In genomic region chr19:44670027-44670426, GRCh38 we compare ENCODE assay signal across 3 cellular contexts.
TF ChIP-seq lines count a peak whose summit lies in the region.

No MANE protein-coding gene starts in this region.

TF ChIP-seq in HEK293, 187 proteins besides CTCF, POLR2A, EP300 and RAD21:
- TF ChIP-seq ZNF121 (tag by site-specific recombination; IDR thresholded peaks at IDR 0.05): peak; percentile 81

TF ChIP-seq in K562, 482 proteins besides CTCF, POLR2A, EP300 and RAD21:
- TF ChIP-seq BCOR (IDR thresholded peaks at IDR 0.05) (peak; percentile 50), ZNF121 (CRISPR knock-in tag; conservative IDR thresholded peaks at IDR 0.05) (peak; percentile 94)

TF ChIP-seq in HepG2, 621 proteins besides CTCF, POLR2A, EP300 and RAD21:
- TF ChIP-seq ZNF121 (CRISPR knock-in tag; IDR thresholded peaks at IDR 0.05): peak; percentile 59; the same call in 1 of the 2 replicates
